In genomic region chr2:241268716-241269445, GRCh38 we compare ENCODE assay signal across 13 cellular contexts. TPM values are rescaled to one million over a fixed set of nuclear protein-coding genes. Genes with fewer than 3 reads are reported as not detected.
DNase-seq lines count a peak whose midpoint lies in the region; ATAC-seq and TF ChIP-seq lines count a peak whose summit lies in the region.
"Had no signal": no experiment of that assay in that cellular context is flagged by ENCODE, and none has a peak within 500 bp of the region (broad histone marks: within the 10 kb centered on the region; RNA-seq: fewer than 3 reads in every experiment).

No MANE protein-coding gene starts in this region.

- H3K4me1 ChIP-seq in right atrium auricular region (peaks cover 0 to 38% of the 10 kb centered on the region in 2 donors), right cardiac atrium (ENCODE audit: control insufficient read depth, insufficient read depth, low read length) (peaks cover 11% of the 10 kb centered on the region), lower lobe of right lung (peaks cover 40% of the 10 kb centered on the region)

- peaks cover 51% of the 10 kb centered on the region for H3K36me3 ChIP-seq in right atrium auricular region
- peaks cover 50% of the 10 kb centered on the region for H3K36me3 ChIP-seq in lower lobe of right lung

- intact Hi-C loops in right cardiac atrium (cut with DNase I), result loop anchor here in 1 of 4 donors (10.0 kb wide), 1 partner anchor 56 kb away; no protein-coding TSS in a partner anchor
- intact Hi-C loops in lower lobe of right lung (cut with DNase I), result no loop called here

- no peaks in the 10 kb centered on the region for H3K27me3 Mint-ChIP-seq in type B pancreatic cell
- H3K27me3 Mint-ChIP-seq: activated B cell treated with CpG ODN at 0.5 μM for 24 hours had no signal

- H3K9me3 Mint-ChIP-seq in type B pancreatic cell, result no peaks in the 10 kb centered on the region
- H3K9me3 Mint-ChIP-seq: activated B cell treated with CpG ODN at 0.5 μM for 24 hours had no signal

- H3K27ac Mint-ChIP-seq in type B pancreatic cell, result peak overlapping the region; percentile 75
- H3K27ac Mint-ChIP-seq: activated B cell treated with CpG ODN at 0.5 μM for 24 hours had no signal

- DNase-seq in right atrium auricular region (ENCODE audit: low spot score) (peak; percentile 26), right cardiac atrium (no peak), T1000 (lab: John Stamatoyannopoulos, UW) (peak; percentile 32), fibroblast of villous mesenchyme (ENCODE audit: low read depth) (peak; percentile 74), type B pancreatic cell (ENCODE audit: extremely low spot score, unreplicated experiment) (no peak), lower lobe of right lung (no peak), NCI-H345 treated with DMSO at 0.1 percent for 48 hours (lab: John Stamatoyannopoulos, UW; ENCODE audit: unreplicated experiment) (no peak)
- DNase-seq: activated B cell treated with CpG ODN at 0.5 μM for 24 hours; activated naive CD4-positive, alpha-beta T cell; NCI-H2171; tibial artery had no signal

- peak overlapping the region; percentile 75 for H3K4me3 Mint-ChIP-seq in type B pancreatic cell
- H3K4me3 Mint-ChIP-seq: activated B cell treated with CpG ODN at 0.5 μM for 24 hours had no signal

- TF ChIP-seq CTCF in right atrium auricular region (IDR thresholded peaks at IDR 0.05) (no peak), fibroblast of villous mesenchyme (IDR thresholded peaks at IDR 0.05; ENCODE audit: insufficient read depth, low read depth, low read length) (no peak), type B pancreatic cell (conservative IDR thresholded peaks at IDR 0.05) (no peak), lower lobe of right lung (IDR thresholded peaks at IDR 0.05) (no peak)

- H3K36me3 Mint-ChIP-seq in type B pancreatic cell, result peaks cover 29% of the 10 kb centered on the region

- WGBS in right cardiac atrium, result 81% methylated on average over 14 of the region's 14 CpGs

- ATAC-seq in right cardiac atrium (no peak), lower lobe of right lung (no peak), HG02610 (IDR thresholded peaks at IDR 0.05; ENCODE audit: unreplicated experiment) (no peak)

- H3K4me1 Mint-ChIP-seq in type B pancreatic cell (ENCODE audit: unreplicated experiment), result peaks cover 40% of the 10 kb centered on the region

- H3K4me3 ChIP-seq in right atrium auricular region (no peak overlapping the region), right cardiac atrium (ENCODE audit: low read length) (no peak overlapping the region), fibroblast of villous mesenchyme (ENCODE audit: low read depth, low read length) (peak overlapping the region; percentile 93), lower lobe of right lung (no peak overlapping the region)
- H3K4me3 ChIP-seq: BLaER1 treated with 17β-estradiol and CSF1 and Interleukin-3, amounts not matched to agents 10 nM and 100 nM; tibial artery had no signal

- H3K27me3 ChIP-seq in right atrium auricular region, result no peaks in the 10 kb centered on the region
- H3K27me3 ChIP-seq in right cardiac atrium (ENCODE audit: control insufficient read depth, insufficient read depth), result no peaks in the 10 kb centered on the region
- H3K27me3 ChIP-seq in lower lobe of right lung (ENCODE audit: low read depth), result no peaks in the 10 kb centered on the region
- H3K27me3 ChIP-seq: tibial artery had no signal

- H3K27ac ChIP-seq in right atrium auricular region (no peak overlapping the region), right cardiac atrium (ENCODE audit: low read length) (no peak overlapping the region), lower lobe of right lung (no peak overlapping the region)
- H3K27ac ChIP-seq: BLaER1 treated with 17β-estradiol and CSF1 and Interleukin-3, amounts not matched to agents 10 nM and 100 nM; tibial artery had no signal

- no peaks in the 10 kb centered on the region for H3K9me3 ChIP-seq in right atrium auricular region
- H3K9me3 ChIP-seq in right cardiac atrium (ENCODE audit: control insufficient read depth, low read length), result no peaks in the 10 kb centered on the region
- H3K9me3 ChIP-seq in lower lobe of right lung, result no peaks in the 10 kb centered on the region
- H3K9me3 ChIP-seq: BLaER1 treated with 17β-estradiol and CSF1 and Interleukin-3, amounts not matched to agents 10 nM and 100 nM; tibial artery had no signal

RNA-seq across cellular contexts. Expression of gene HDLBP, which starts 46.6 kb away (rescaled TPM):
- total RNA-seq in right atrium auricular region (100 to 1,000 TPM; 274 to 287 TPM), right cardiac atrium (100 to 1,000 TPM; 368 to 394 (median 376) TPM), fibroblast of villous mesenchyme (1,089 and 1,343 TPM in 2 replicates), type B pancreatic cell (ENCODE audit: low replicate concordance) (466 and 659 TPM in 2 replicates), lower lobe of right lung (387 TPM)
- polyA plus RNA-seq in right cardiac atrium, result 265 TPM

RNA-seq across cellular contexts. Expression of gene SEPTIN2, which starts 46.8 kb away (rescaled TPM):
- total RNA-seq in right atrium auricular region, result 100 to 1,000 TPM; 143 to 193 TPM
- total RNA-seq in right cardiac atrium, result 100 to 1,000 TPM; 232 to 335 (median 247) TPM
- 153 TPM for polyA plus RNA-seq in right cardiac atrium
- 426 and 577 TPM in 2 replicates for total RNA-seq in fibroblast of villous mesenchyme
- 333 and 425 TPM in 2 replicates for total RNA-seq in type B pancreatic cell (ENCODE audit: low replicate concordance)
- 255 TPM for total RNA-seq in lower lobe of right lung

Comparison
In these comparisons a context has a peak if more than half of its experiments do, and no peak if none do; other contexts are left out.
1. DNase-seq: peak in right atrium auricular region (single experiment), T1000 (single experiment) and fibroblast of villous mesenchyme (single experiment); none in right cardiac atrium (0 of 3), type B pancreatic cell (single experiment), lower lobe of right lung (single experiment) and NCI-H345 treated with DMSO at 0.1 percent for 48 hours (single experiment).